ENCODE assay signal across 8 cellular contexts in the genomic region with DNA sequence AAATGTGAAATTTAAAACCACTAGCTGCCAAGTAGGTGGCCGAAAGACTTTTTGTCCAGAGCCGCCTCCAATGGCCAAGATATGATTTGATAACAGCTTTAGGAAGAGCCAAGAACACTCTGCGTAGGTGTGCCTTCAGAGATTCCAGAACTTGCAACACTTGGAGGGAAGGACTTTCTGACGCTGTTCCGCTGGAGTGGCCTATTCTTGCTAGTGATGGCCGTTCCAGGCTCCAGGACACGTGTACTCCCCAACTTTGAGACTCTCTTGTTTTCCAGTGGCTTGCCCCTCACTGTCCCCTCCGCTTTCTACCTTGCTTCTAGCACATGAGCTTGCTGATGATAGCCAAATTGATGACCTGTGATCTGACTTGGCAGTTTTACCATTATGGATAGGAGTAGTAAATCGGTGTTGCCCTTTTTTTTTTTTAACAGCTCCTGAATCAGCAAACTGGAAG. TPM values are rescaled to one million over a fixed set of nuclear protein-coding genes. Genes with fewer than 3 reads are reported as not detected.
DNase-seq lines count a peak whose midpoint lies in the region; ATAC-seq and TF ChIP-seq lines count a peak whose summit lies in the region.

No MANE protein-coding gene starts in this region.

- peaks cover 12% of the 10 kb centered on the region; the same call in 1 of the 2 replicates for H3K4me1 ChIP-seq in iPS-20b (ENCODE audit: insufficient read depth, low read length)

- no peaks in the 10 kb centered on the region for H3K9me3 ChIP-seq in iPS-20b (ENCODE audit: insufficient read depth, low read depth, low read length)

- no peaks in the 10 kb centered on the region for H3K27me3 ChIP-seq in iPS-20b (ENCODE audit: insufficient read depth, low read length)

- H3K36me3 Mint-ChIP-seq in brain = peaks cover 41% of the 10 kb centered on the region

- TF ChIP-seq CTCF in brain (conservative IDR thresholded peaks at IDR 0.05) (no peak), retinal pigment epithelial cell (conservative IDR thresholded peaks at IDR 0.05; ENCODE audit: low read depth, low read length) (no peak)

- peak overlapping the region; percentile 92 for H3K9ac ChIP-seq in iPS-20b (ENCODE audit: low read depth, low read length)

- H3K9me3 Mint-ChIP-seq in brain = no peaks in the 10 kb centered on the region

- peaks cover 47% of the 10 kb centered on the region for H3K36me3 ChIP-seq in iPS-20b (ENCODE audit: insufficient read depth, low read depth, low read length)

- peak overlapping the region; percentile 91 for H3K4me3 ChIP-seq in iPS-20b (ENCODE audit: low read length)
- H3K4me3 ChIP-seq in retinal pigment epithelial cell (ENCODE audit: low read length) = peak overlapping the region; percentile 86

- H3K27me3 Mint-ChIP-seq in brain = no peaks in the 10 kb centered on the region

- peak overlapping the region; percentile 89 to 94 (median 93) for H3K4me3 Mint-ChIP-seq in brain

- H3K27ac Mint-ChIP-seq in brain = peak overlapping the region; percentile 76 to 92 (median 88)

- no peak for ATAC-seq in HG02852 (IDR thresholded peaks at IDR 0.05; ENCODE audit: unreplicated experiment)

- H3K4me1 Mint-ChIP-seq in brain = peaks cover 63% of the 10 kb centered on the region

- DNase-seq in NCI-H82 (lab: John Stamatoyannopoulos, UW) (peak; percentile 54), NCI-H82 treated with DMSO at 0.1 percent for 48 hours (lab: John Stamatoyannopoulos, UW; ENCODE audit: unreplicated experiment) (no peak), NCI-H460 (ENCODE audit: extremely low read depth, low read depth) (peak; percentile 67), retinal pigment epithelial cell (ENCODE audit: low read depth) (no peak), NCI-H1436 treated with DMSO at 0.1 percent for 48 hours (lab: John Stamatoyannopoulos, UW) (no peak)

- peak overlapping the region; percentile 86 for H3K27ac ChIP-seq in iPS-20b (ENCODE audit: low read length)

RNA-seq across cellular contexts. Expression of a gene that starts 1.0 kb away (rescaled TPM):
- 594 and 603 TPM in 2 replicates for total RNA-seq in NCI-H460 (2014; rRNA removed; shearing (Covaris generic))
- 309 and 361 TPM in 2 replicates for polyA plus RNA-seq in NCI-H460 (2014; cell fraction: nucleus; rRNA removed)
- 218 TPM for polyA plus RNA-seq in brain (ENCODE audit: insufficient read depth, low read depth, low replicate concordance)

Comparison
In these comparisons a context has a peak if more than half of its experiments do, and no peak if none do; other contexts are left out.
1. DNase-seq: peak in NCI-H82 (single experiment) and NCI-H460 (single experiment); none in NCI-H82 treated with DMSO at 0.1 percent for 48 hours (single experiment), retinal pigment epithelial cell (single experiment) and NCI-H1436 treated with DMSO at 0.1 percent for 48 hours (single experiment).